9 cellular contexts compared by ENCODE assay signal in the genomic region with DNA sequence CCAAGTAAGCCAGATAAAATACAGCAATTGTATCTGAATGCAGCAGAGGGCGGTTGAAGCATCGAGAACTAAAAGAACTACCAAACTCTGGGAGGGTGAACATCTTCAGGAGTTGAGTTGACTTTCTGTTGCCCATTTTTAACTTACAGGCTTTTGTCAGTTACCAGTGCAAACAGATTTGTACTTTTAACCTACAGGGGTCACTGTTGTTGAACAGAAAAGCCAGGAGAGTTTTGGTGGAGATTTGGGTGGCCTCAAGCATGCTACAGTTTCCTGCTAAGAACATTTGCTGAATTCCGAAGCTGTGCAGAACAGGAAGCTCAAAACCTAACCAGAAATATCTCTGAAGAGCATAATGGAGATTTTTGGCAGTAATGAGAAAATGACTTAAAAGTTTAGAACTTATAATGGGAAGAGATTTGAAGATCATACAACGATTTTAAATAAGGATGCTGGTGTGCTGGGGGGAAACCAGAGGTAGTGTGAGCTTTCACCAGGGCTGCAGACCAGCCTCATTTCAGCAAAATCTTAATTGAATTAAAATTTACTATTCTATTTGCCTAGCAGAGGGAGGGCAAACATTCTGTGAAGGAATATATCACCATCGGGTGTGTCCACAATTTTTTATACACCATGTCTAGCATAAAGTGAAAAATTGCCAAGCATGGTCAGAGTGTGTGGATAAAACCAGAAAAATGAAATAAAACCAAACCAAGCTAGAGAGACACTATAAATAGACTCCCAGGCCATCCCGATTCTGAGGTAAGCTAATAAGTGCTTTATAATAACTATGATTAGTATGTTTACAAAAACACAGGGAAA.
A peak's percentile ranks its signal among the peaks of the same experiment; 100 is the strongest.
DNase-seq lines count a peak whose midpoint lies in the region; ATAC-seq and TF ChIP-seq lines count a peak whose summit lies in the region.
"Had no signal": no experiment of that assay in that cellular context is flagged by ENCODE, and none has a peak within 500 bp of the region (broad histone marks: within the 10 kb centered on the region; RNA-seq: fewer than 3 reads in every experiment).

No MANE protein-coding gene starts in this region.

- peaks cover 19% of the 10 kb centered on the region for H3K36me3 Mint-ChIP-seq in CD4-positive, alpha-beta T cell (ENCODE audit: low read depth)
- H3K36me3 Mint-ChIP-seq in nephron progenitor cell (ENCODE audit: low read depth), result peaks cover 11% of the 10 kb centered on the region
- peaks cover 5% of the 10 kb centered on the region for H3K36me3 Mint-ChIP-seq in activated T-helper 17 cell treated with anti-CD3 and anti-CD28 coated beads, Interleukin-2, amount 50 U/mL, for 72 hours (ENCODE audit: low read depth)

- H3K27ac ChIP-seq in CD4-positive, alpha-beta T cell (ENCODE audit: low read depth, low read length), result no peak overlapping the region
- no peak overlapping the region for H3K27ac ChIP-seq in esophagus muscularis mucosa (replicated peaks in 1 of 4)

- no peaks in the 10 kb centered on the region for H3K27me3 Mint-ChIP-seq in CD4-positive, alpha-beta T cell
- H3K27me3 Mint-ChIP-seq in nephron progenitor cell (ENCODE audit: low read depth, poor library complexity), result no peaks in the 10 kb centered on the region
- H3K27me3 Mint-ChIP-seq in activated T-helper 17 cell treated with anti-CD3 and anti-CD28 coated beads, Interleukin-2, amount 50 U/mL, for 72 hours, result no peaks in the 10 kb centered on the region

- no peaks in the 10 kb centered on the region for H3K27me3 ChIP-seq in CD4-positive, alpha-beta T cell (ENCODE audit: control insufficient read depth, insufficient read depth, low read length)
- no peaks in the 10 kb centered on the region for H3K27me3 ChIP-seq in esophagus muscularis mucosa

- intact Hi-C loops in CD4-positive, alpha-beta T cell (cut with DNase I, micrococcal nuclease), result loop anchor here (1.0 to 10.0 kb wide), 2 partner anchors 320 to 849 kb away; no protein-coding TSS in a partner anchor
- intact Hi-C loops in esophagus muscularis mucosa (cut with DNase I), result no loop called here

- CTCF ChIA-PET in CD4-positive, alpha-beta T cell (lab: Charles Lee), result no interaction called here

- H3K36me3 ChIP-seq in esophagus muscularis mucosa, result no peaks in the 10 kb centered on the region

- WGBS in esophagus muscularis mucosa, result 61% methylated on average over 6 of the region's 6 CpGs

- no peaks in the 10 kb centered on the region for H3K4me1 ChIP-seq in esophagus muscularis mucosa

- no peak for TF ChIP-seq POLR2A in esophagus muscularis mucosa (IDR thresholded peaks at IDR 0.05; ENCODE audit: low read depth)

- no peaks in the 10 kb centered on the region for H3K9me3 ChIP-seq in CD4-positive, alpha-beta T cell (ENCODE audit: control insufficient read depth, low read length)
- H3K9me3 ChIP-seq in esophagus muscularis mucosa, result no peaks in the 10 kb centered on the region

- no peaks in the 10 kb centered on the region for H3K9me3 Mint-ChIP-seq in CD4-positive, alpha-beta T cell
- H3K9me3 Mint-ChIP-seq in nephron progenitor cell, result peaks cover 3% of the 10 kb centered on the region
- H3K9me3 Mint-ChIP-seq in activated T-helper 17 cell treated with anti-CD3 and anti-CD28 coated beads, Interleukin-2, amount 50 U/mL, for 72 hours, result no peaks in the 10 kb centered on the region
- H3K9me3 Mint-ChIP-seq: naive thymus-derived CD8-positive, alpha-beta T cell had no signal

- no peak overlapping the region for H3K4me3 ChIP-seq in esophagus muscularis mucosa

- peak; percentile 68 for ATAC-seq in CD4-positive, alpha-beta T cell (ENCODE audit: poor library complexity)
- ATAC-seq in GM19025 (IDR thresholded peaks at IDR 0.05; ENCODE audit: low read depth, unreplicated experiment) (peak; percentile 46), HG03442 (IDR thresholded peaks at IDR 0.05; ENCODE audit: unreplicated experiment) (peak; percentile 72)
- ATAC-seq in activated T-helper 17 cell treated with anti-CD3 and anti-CD28 coated beads, Interleukin-2, amount 50 U/mL, for 72 hours (replicated peaks), result no peak

- DNase-seq in CD4-positive, alpha-beta T cell, result no peak
- DNase-seq in RKO (ENCODE audit: low spot score), result peak; percentile 30
- DNase-seq in esophagus muscularis mucosa (ENCODE audit: extremely low spot score), result no peak
- peak; percentile 21 for DNase-seq in nephron progenitor cell
- DNase-seq in NCI-H128 (lab: John Stamatoyannopoulos, UW; ENCODE audit: unreplicated experiment), result no peak

- H3K4me1 Mint-ChIP-seq in CD4-positive, alpha-beta T cell (ENCODE audit: low read depth), result no peaks in the 10 kb centered on the region
- no peaks in the 10 kb centered on the region for H3K4me1 Mint-ChIP-seq in nephron progenitor cell
- H3K4me1 Mint-ChIP-seq in activated T-helper 17 cell treated with anti-CD3 and anti-CD28 coated beads, Interleukin-2, amount 50 U/mL, for 72 hours, result no peaks in the 10 kb centered on the region
- H3K4me1 Mint-ChIP-seq: naive thymus-derived CD8-positive, alpha-beta T cell had no signal

- TF ChIP-seq EP300 in esophagus muscularis mucosa (IDR thresholded peaks at IDR 0.05), result no peak

- H3K27ac Mint-ChIP-seq in CD4-positive, alpha-beta T cell, result no peak overlapping the region
- no peak overlapping the region for H3K27ac Mint-ChIP-seq in nephron progenitor cell
- no peak overlapping the region for H3K27ac Mint-ChIP-seq in activated T-helper 17 cell treated with anti-CD3 and anti-CD28 coated beads, Interleukin-2, amount 50 U/mL, for 72 hours
- H3K27ac Mint-ChIP-seq: naive thymus-derived CD8-positive, alpha-beta T cell had no signal

- POLR2A ChIA-PET in CD4-positive, alpha-beta T cell (lab: Charles Lee), result no interaction called here

- H3K4me3 Mint-ChIP-seq in CD4-positive, alpha-beta T cell, result no peak overlapping the region
- H3K4me3 Mint-ChIP-seq in nephron progenitor cell, result no peak overlapping the region
- H3K4me3 Mint-ChIP-seq in activated T-helper 17 cell treated with anti-CD3 and anti-CD28 coated beads, Interleukin-2, amount 50 U/mL, for 72 hours, result no peak overlapping the region
- H3K4me3 Mint-ChIP-seq: naive thymus-derived CD8-positive, alpha-beta T cell had no signal

- peak; percentile 36 for TF ChIP-seq CTCF in CD4-positive, alpha-beta T cell (IDR thresholded peaks at IDR 0.05)
- peak; percentile 30 to 49 (median 40) for TF ChIP-seq CTCF in esophagus muscularis mucosa (IDR thresholded peaks at IDR 0.05)
- peak; percentile 56 for TF ChIP-seq CTCF in nephron progenitor cell (IDR thresholded peaks at IDR 0.05)

Comparison
In these comparisons a context has a peak if more than half of its experiments do, and no peak if none do; other contexts are left out.
1. DNase-seq: peak in RKO (single experiment) and nephron progenitor cell (single experiment); none in CD4-positive, alpha-beta T cell (0 of 10), esophagus muscularis mucosa (single experiment) and NCI-H128 (single experiment).
2. Peak in every context shown above with its lines, with median percentiles within 50 percentile points of each other: CTCF ChIP-seq.